20 cellular contexts compared by ENCODE assay signal in genomic region chr12:109524466-109525278, GRCh38. TPM values are rescaled to one million over a fixed set of nuclear protein-coding genes. Genes with fewer than 3 reads are reported as not detected.
A peak's percentile ranks its signal among the peaks of the same experiment; 100 is the strongest.
DNase-seq lines count a peak whose midpoint lies in the region; TF ChIP-seq lines count a peak whose summit lies in the region.
"Had no signal": no experiment of that assay in that cellular context is flagged by ENCODE, and none has a peak within 500 bp of the region (broad histone marks: within the 10 kb centered on the region; RNA-seq: fewer than 3 reads in every experiment).

No MANE protein-coding gene starts in this region.

- H3K9me3 Mint-ChIP-seq in CD14-positive monocyte (no peaks in the 10 kb centered on the region), H9 (no peaks in the 10 kb centered on the region), neural crest cell (no peaks in the 10 kb centered on the region)
- H3K9me3 Mint-ChIP-seq: CD8-positive, alpha-beta T cell had no signal

- H4K20me1 ChIP-seq in H9 (ENCODE audit: control insufficient read depth, insufficient read depth, insufficient read length) (no peaks in the 10 kb centered on the region), PC-9 (ENCODE audit: insufficient read depth) (no peaks in the 10 kb centered on the region)
- H4K20me1 ChIP-seq: BLaER1 had no signal

- no peak overlapping the region for H2BK12ac ChIP-seq in H9 (ENCODE audit: insufficient read length, low read depth, low read length)

- H3K9me3 ChIP-seq in H9 (ENCODE audit: control insufficient read depth, low read depth, low read length) (no peaks in the 10 kb centered on the region), PC-9 (ENCODE audit: insufficient read depth, low read depth) (no peaks in the 10 kb centered on the region), ascending aorta (no peaks in the 10 kb centered on the region)
- H3K9me3 ChIP-seq: A549, BLaER1, SK-N-SH had no signal

- no peak overlapping the region for H3K9ac ChIP-seq in H9 (ENCODE audit: extremely low read depth, insufficient read length, low read length)
- H3K9ac ChIP-seq: SK-N-SH had no signal

- H2AK5ac ChIP-seq in H9 (ENCODE audit: insufficient read length, low read length) = no peak overlapping the region

- TF ChIP-seq CTCF in CD14-positive monocyte (IDR thresholded peaks at IDR 0.05) (no peak), H9 (conservative IDR thresholded peaks at IDR 0.05) (no peak), neural crest cell (conservative IDR thresholded peaks at IDR 0.05) (no peak), PC-9 (conservative IDR thresholded peaks at IDR 0.05) (no peak), ascending aorta (IDR thresholded peaks at IDR 0.05) (no peak)

- H3K9me2 ChIP-seq in PC-9 (ENCODE audit: insufficient read depth) = no peaks in the 10 kb centered on the region
- H3K9me2 ChIP-seq: SK-N-SH had no signal

- H3K4me3 ChIP-seq in PC-9 (no peak overlapping the region), ascending aorta (no peak overlapping the region)
- H3K4me3 ChIP-seq: A549, BLaER1 had no signal

- no peak overlapping the region for H2BK5ac ChIP-seq in H9 (ENCODE audit: insufficient read length, low read length)

- no peak overlapping the region for H3K14ac ChIP-seq in H9 (ENCODE audit: insufficient read depth, low read length)

- H3K27me3 Mint-ChIP-seq in CD14-positive monocyte (ENCODE audit: low read depth in 3 of 3) (peaks cover 0 to 2% (median 0%) of the 10 kb centered on the region in 3 donors), H9 (ENCODE audit: low read depth) (no peaks in the 10 kb centered on the region), neural crest cell (ENCODE audit: low read depth) (no peaks in the 10 kb centered on the region)

- no peak overlapping the region for H2BK20ac ChIP-seq in H9 (ENCODE audit: low read depth, low read length, poor library complexity, severe bottlenecking)

- H3K4me1 ChIP-seq in H9 (ENCODE audit: insufficient read depth, low read length) (0 out of 2 replicates have a peak, but pooled peaks cover 2% of the 10 kb centered on the region), PC-9 (replicated peaks; ENCODE audit: insufficient read depth) (no peaks in the 10 kb centered on the region), ascending aorta (no peaks in the 10 kb centered on the region)
- H3K4me1 ChIP-seq: A549, BLaER1 had no signal

- H3K4me1 Mint-ChIP-seq in CD14-positive monocyte = no peaks in the 10 kb centered on the region
- peaks cover 13 to 46% of the 10 kb centered on the region in 2 experiments for H3K4me1 Mint-ChIP-seq in H9
- H3K4me1 Mint-ChIP-seq in neural crest cell = peaks cover 16% of the 10 kb centered on the region

- no peak overlapping the region for H4K91ac ChIP-seq in H9 (ENCODE audit: insufficient read length, low read depth, low read length)

- H3T11ph ChIP-seq in H9 (ENCODE audit: low read length) = no peak overlapping the region

- H2BK15ac ChIP-seq in H9 (ENCODE audit: low read depth, low read length) = no peak overlapping the region

- CTCF ChIA-PET in PC-9 (lab: Charles Lee) = interaction anchor here (0.6 kb wide), 2 partner anchors 113 to 154 kb away, joined by 3 read pairs; no protein-coding TSS in a partner anchor

- H3K79me2 ChIP-seq in H9 (ENCODE audit: insufficient read depth, low read length) (no peaks in the 10 kb centered on the region), PC-9 (ENCODE audit: low read depth) (no peaks in the 10 kb centered on the region)

- H3K56ac ChIP-seq in H9 (ENCODE audit: insufficient read length, low read depth, low read length) = no peak overlapping the region

- no peak overlapping the region for H3K23ac ChIP-seq in H9 (ENCODE audit: insufficient read length, low read depth, low read length)

- H4K8ac ChIP-seq in H9 (replicated peaks; ENCODE audit: insufficient read length, low read depth, low read length) = no peak overlapping the region

- no CpG with 5 or more reads among the region's 26 CpGs for WGBS in H9 (ENCODE audit: extremely low coverage, insufficient read length, low lambda C conversion rate)

- H3K4ac ChIP-seq in H9 (ENCODE audit: low read depth, low read length) = no peak overlapping the region

- H3K36me3 Mint-ChIP-seq in CD14-positive monocyte = peaks cover 86 to 95% of the 10 kb centered on the region in 2 donors
- peaks cover 7 to 40% (median 37%) of the 10 kb centered on the region in 3 experiments for H3K36me3 Mint-ChIP-seq in H9 (ENCODE audit: insufficient read depth in 1 of 3, low read depth in 3 of 3)
- peaks cover 6% of the 10 kb centered on the region for H3K36me3 Mint-ChIP-seq in neural crest cell (ENCODE audit: low read depth)

- no peak overlapping the region for H3K18ac ChIP-seq in H9 (ENCODE audit: insufficient read length, low read depth, low read length)

- H2AFZ ChIP-seq in H9 (ENCODE audit: low read length) (no peak overlapping the region), PC-9 (no peak overlapping the region)

- POLR2A ChIA-PET in PC-9 (lab: Charles Lee; ENCODE audit: unreplicated experiment) = no interaction called here

- no peak overlapping the region for H4K5ac ChIP-seq in H9 (ENCODE audit: insufficient read length, low read depth, low read length)

- no peak overlapping the region for H2BK120ac ChIP-seq in H9 (ENCODE audit: low read depth, low read length, poor library complexity, severe bottlenecking)

- no peaks in the 10 kb centered on the region for H3K79me1 ChIP-seq in H9 (ENCODE audit: insufficient read depth, low read depth, low read length, poor library complexity, severe bottlenecking)

- DNase-seq in CD14-positive monocyte (ENCODE audit: low spot score) = peak; percentile 11
- no peak for DNase-seq in H9
- peak; percentile 89 for DNase-seq in ecto neural progenitor cell (ENCODE audit: low spot score)
- no peak for DNase-seq in neural crest cell (ENCODE audit: low read depth, low spot score)
- DNase-seq in NCI-H774 (lab: John Stamatoyannopoulos, UW) = no peak
- DNase-seq in PC-9 = no peak
- no peak for DNase-seq in ascending aorta (ENCODE audit: low spot score in 2 of 2)
- DNase-seq: Calu3; CD8-positive, alpha-beta T cell; MM.1S; NCI-H1092; NCI-H1436 treated with DMSO at 0.1 percent for 48 hours; NCI-H2029; NCI-H2171; NCI-H526 treated with DMSO at 0.1 percent for 48 hours; NK-92 treated with Interleukin-12 subunit alpha and Interleukin-12 subunit beta, amount 100 ng/mL, for 24 hours; SHP77 treated with DMSO at 0.1 percent for 48 hours; SK-N-SH had no signal

- no peaks in the 10 kb centered on the region for H3K23me2 ChIP-seq in H9 (ENCODE audit: insufficient read length, low read depth, low read length, poor library complexity, severe bottlenecking)

- H3K36me3 ChIP-seq in PC-9 (ENCODE audit: low read depth) = no peaks in the 10 kb centered on the region
- peaks cover 82 to 98% of the 10 kb centered on the region in 2 donors for H3K36me3 ChIP-seq in ascending aorta

- no peaks in the 10 kb centered on the region for H3F3A ChIP-seq in PC-9 (ENCODE audit: insufficient read depth, low read depth)

- intact Hi-C loops in CD14-positive monocyte (cut with micrococcal nuclease) (no loop called here), PC-9 (cut with micrococcal nuclease; ENCODE audit: unreplicated experiment) (no loop called here), ascending aorta (cut with DNase I) (loop anchor here (10.0 kb wide), 1 partner anchor 250 kb away; no protein-coding TSS in a partner anchor)

- H3K27me3 ChIP-seq in H9 (ENCODE audit: insufficient read depth, low read length) (no peaks in the 10 kb centered on the region), PC-9 (ENCODE audit: insufficient read depth, low read depth) (no peaks in the 10 kb centered on the region), ascending aorta (no peaks in the 10 kb centered on the region)
- H3K27me3 ChIP-seq: BLaER1 had no signal

- BruUV-seq in PC-9 (replicated peaks; lab: Mats Ljungman, UMichigan) = no TSS peak

- no peak overlapping the region for H3K27ac Mint-ChIP-seq in CD14-positive monocyte
- peak overlapping the region; percentile 28 to 94 (median 79); a peak in 5 of 7 replicates for H3K27ac Mint-ChIP-seq in H9
- H3K27ac Mint-ChIP-seq in neural crest cell (ENCODE audit: unreplicated experiment) = peak overlapping the region; percentile 43
- H3K27ac Mint-ChIP-seq: CD8-positive, alpha-beta T cell had no signal

- H3K4me2 ChIP-seq in H9 (ENCODE audit: insufficient read depth, insufficient read length, low read length) (no peak overlapping the region), PC-9 (no peak overlapping the region)
- H3K4me2 ChIP-seq: A549, BLaER1, SK-N-SH had no signal

- H3K4me3 Mint-ChIP-seq in CD14-positive monocyte (no peak overlapping the region), H9 (0 out of 5 replicates have a peak overlapping the region, but pooled peaks of 1 of the 2 experiments have one; percentile 54), neural crest cell (no peak overlapping the region)
- H3K4me3 Mint-ChIP-seq: CD8-positive, alpha-beta T cell had no signal

- H3K27ac ChIP-seq in H9 (ENCODE audit: insufficient read length, low read depth, low read length) (no peak overlapping the region), PC-9 (no peak overlapping the region), ascending aorta (no peak overlapping the region)
- H3K27ac ChIP-seq: A549, BLaER1 had no signal

RNA-seq across cellular contexts. Expression of gene UBE3B, which starts 47.2 kb away (rescaled TPM):
- 10 to 100 TPM; 14.4 to 18.2 TPM for polyA plus RNA-seq in CD14-positive monocyte
- total RNA-seq in H9 (2021) (23.6 and 24.2 TPM in 2 replicates), neural crest cell (35.9 and 38.7 TPM in 2 replicates), PC-9 (2021) (45.4 and 48.0 TPM in 2 replicates), ascending aorta (19.1 TPM)

RNA-seq across cellular contexts. Expression of gene KCTD10, which starts 47.6 kb away (rescaled TPM):
- polyA plus RNA-seq in CD14-positive monocyte = 10 to 100 TPM; 20.0 to 21.0 TPM
- total RNA-seq in H9 (2021) (67.1 and 71.3 TPM in 2 replicates), neural crest cell (58.4 and 66.4 TPM in 2 replicates), PC-9 (2021) (37.4 and 45.9 TPM in 2 replicates), ascending aorta (102 TPM)

RNA-seq across cellular contexts. Expression of gene MMAB, which starts 48.6 kb away (rescaled TPM):
- polyA plus RNA-seq in CD14-positive monocyte = 10 to 100 TPM; 12.4 to 15.6 TPM
- total RNA-seq in H9 (2021) = 22.5 and 24.3 TPM in 2 replicates
- 84.9 and 95.6 TPM in 2 replicates for total RNA-seq in neural crest cell
- 52.8 and 84.3 TPM in 2 replicates for total RNA-seq in PC-9 (2021)
- total RNA-seq in ascending aorta = 43.5 TPM

RNA-seq across cellular contexts. Expression of gene MVK, which starts 48.9 kb away (rescaled TPM):
- polyA plus RNA-seq in CD14-positive monocyte = 1 to 10 TPM; 1.1 to 1.6 TPM
- total RNA-seq in H9 (2021) (17.4 and 19.2 TPM in 2 replicates), neural crest cell (59.3 and 63.9 TPM in 2 replicates), PC-9 (2021) (35.6 and 50.8 TPM in 2 replicates), ascending aorta (53.1 TPM)

Comparison
In these comparisons a context has a peak if more than half of its experiments do, and no peak if none do; other contexts are left out.
1. DNase-seq: peak in CD14-positive monocyte (single experiment) and ecto neural progenitor cell (single experiment); none in H9 (single experiment), neural crest cell (single experiment), NCI-H774 (single experiment), PC-9 (0 of 2) and ascending aorta (0 of 2).
2. H3K27ac Mint-ChIP-seq: peak in H9 (3 of 3) and neural crest cell (single experiment); none in CD14-positive monocyte (0 of 7).